14 cellular contexts compared by ENCODE assay signal in the genomic region with DNA sequence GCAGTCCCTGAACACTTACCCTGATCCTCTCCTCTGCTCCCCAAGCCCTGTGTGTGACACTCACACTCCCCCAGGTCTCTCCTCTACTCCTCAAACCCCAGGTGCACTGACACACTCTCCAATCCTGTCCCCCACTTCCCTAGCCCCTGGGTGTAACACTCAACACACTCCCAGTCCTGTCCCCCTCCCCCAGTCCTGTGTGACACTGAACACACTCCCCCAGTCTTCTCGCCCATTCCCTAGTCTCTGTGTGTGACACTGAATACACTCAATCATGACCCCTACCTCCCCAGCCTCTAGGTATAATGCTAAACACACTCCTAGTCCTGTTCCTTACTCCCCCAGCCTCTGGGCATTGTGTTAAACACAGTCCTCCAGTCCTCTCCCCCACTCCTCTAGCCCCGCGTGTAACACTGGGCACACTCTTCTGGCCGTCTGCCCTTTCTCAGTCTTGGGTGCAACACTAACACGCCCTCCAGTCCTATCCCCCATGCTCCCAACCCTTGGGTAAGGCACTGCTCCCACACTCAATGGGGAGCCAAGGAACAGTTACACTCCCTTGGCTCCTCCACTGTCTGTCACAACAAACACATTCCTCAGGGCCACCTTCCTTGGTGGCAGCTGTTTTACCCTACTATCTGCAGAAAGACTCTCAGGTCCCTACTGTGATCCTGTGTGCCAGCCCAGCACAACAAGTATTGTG.
A peak's percentile ranks its signal among the peaks of the same experiment; 100 is the strongest.
DNase-seq lines count a peak whose midpoint lies in the region; ATAC-seq and TF ChIP-seq lines count a peak whose summit lies in the region.
"Had no signal": no experiment of that assay in that cellular context is flagged by ENCODE, and none has a peak within 500 bp of the region (broad histone marks: within the 10 kb centered on the region; RNA-seq: fewer than 3 reads in every experiment).

No MANE protein-coding gene starts in this region.

- peaks cover 3% of the 10 kb centered on the region for H3K27me3 Mint-ChIP-seq in progenitor cell of endocrine pancreas

- TF ChIP-seq POLR2A in heart left ventricle (IDR thresholded peaks at IDR 0.05): no peak
- no peak for TF ChIP-seq POLR2A in gastroesophageal sphincter (IDR thresholded peaks at IDR 0.05)
- TF ChIP-seq POLR2A in transverse colon (IDR thresholded peaks at IDR 0.05): no peak

- no peaks in the 10 kb centered on the region for H3K9me3 Mint-ChIP-seq in progenitor cell of endocrine pancreas (ENCODE audit: low read depth)
- H3K9me3 Mint-ChIP-seq: activated B cell treated with CpG ODN at 0.5 μM for 24 hours had no signal

- no peak overlapping the region for H3K4me3 Mint-ChIP-seq in progenitor cell of endocrine pancreas (ENCODE audit: low read depth)
- H3K4me3 Mint-ChIP-seq: activated B cell treated with CpG ODN at 0.5 μM for 24 hours had no signal

- DNase-seq in heart left ventricle (no peak), Right ventricle myocardium inferior (ENCODE audit: missing footprints) (no peak), progenitor cell of endocrine pancreas (ENCODE audit: low spot score, unreplicated experiment) (no peak), transverse colon (no peak), GM03348 (ENCODE audit: low spot score) (no peak), amniotic stem cell (lab: John Stamatoyannopoulos, UW) (no peak), NAMALWA (ENCODE audit: low spot score) (no peak)
- DNase-seq: activated B cell treated with CpG ODN at 0.5 μM for 24 hours, KG1, lower lobe of right lung, NCI-H2081, retina, SW 1271 had no signal

- ATAC-seq in heart left ventricle: peak in 1 of 4 donors; percentile 6
- no peak for ATAC-seq in Right ventricle myocardium inferior
- ATAC-seq in gastroesophageal sphincter: no peak
- ATAC-seq: lower lobe of right lung had no signal

- TF ChIP-seq CTCF in heart left ventricle (IDR thresholded peaks at IDR 0.05): no peak
- no peak for TF ChIP-seq CTCF in gastroesophageal sphincter (IDR thresholded peaks at IDR 0.05)
- TF ChIP-seq CTCF in progenitor cell of endocrine pancreas (IDR thresholded peaks at IDR 0.05; ENCODE audit: unreplicated experiment): no peak
- TF ChIP-seq CTCF in transverse colon (IDR thresholded peaks at IDR 0.05): no peak

- H3K4me1 ChIP-seq in heart left ventricle: peaks cover 0 to 60% (median 32%) of the 10 kb centered on the region in 12 donors
- H3K4me1 ChIP-seq in gastroesophageal sphincter: peaks cover 0 to 64% (median 30%) of the 10 kb centered on the region in 3 donors
- H3K4me1 ChIP-seq in transverse colon: peaks cover 43 to 56% (median 52%) of the 10 kb centered on the region in 4 donors

- H3K4me3 ChIP-seq in heart left ventricle: no peak overlapping the region
- H3K4me3 ChIP-seq in gastroesophageal sphincter: no peak overlapping the region
- H3K4me3 ChIP-seq in transverse colon: no peak overlapping the region
- H3K4me3 ChIP-seq: lower lobe of right lung had no signal

- H3K9me3 ChIP-seq in heart left ventricle: no peaks in the 10 kb centered on the region
- H3K9me3 ChIP-seq in gastroesophageal sphincter: no peaks in the 10 kb centered on the region
- H3K9me3 ChIP-seq in transverse colon: no peaks in the 10 kb centered on the region
- H3K9me3 ChIP-seq: lower lobe of right lung had no signal

- TF ChIP-seq EP300 in gastroesophageal sphincter (IDR thresholded peaks at IDR 0.05) (no peak), transverse colon (IDR thresholded peaks at IDR 0.05; ENCODE audit: low read depth) (no peak)

- intact Hi-C loops in heart left ventricle (cut with DNase I): loop anchor here in 2 of 10 donors (5.0 kb wide), 2 partner anchors 33 to 37 kb away; no protein-coding TSS in a partner anchor
- intact Hi-C loops in Right ventricle myocardium inferior (cut with DNase I): no loop called here
- intact Hi-C loops in transverse colon (cut with DNase I; ENCODE audit: low total_unique reads): loop anchor here (5.0 kb wide), 1 partner anchor 82 kb away; the partner anchor contains the start of gene PKDCC

- H3K36me3 ChIP-seq in heart left ventricle (no peaks in the 10 kb centered on the region), gastroesophageal sphincter (no peaks in the 10 kb centered on the region), transverse colon (no peaks in the 10 kb centered on the region)
- H3K36me3 ChIP-seq: lower lobe of right lung had no signal

- WGBS in heart left ventricle, 4 donors: 88 to 93% (median 90%) methylated on average over 5 of the region's 5 CpGs
- WGBS in gastroesophageal sphincter (ENCODE audit: low coverage in 1 of 2), 2 donors: 73 to 88% methylated on average over 4 to 5 of the region's 5 CpGs
- WGBS in transverse colon (ENCODE audit: low coverage in 1 of 2), 2 donors: 88% methylated on average over 5 of the region's 5 CpGs; no CpG with 5 or more reads in 1 of the 2 donors

- peak overlapping the region; percentile 7 for H3K27ac Mint-ChIP-seq in progenitor cell of endocrine pancreas
- H3K27ac Mint-ChIP-seq: activated B cell treated with CpG ODN at 0.5 μM for 24 hours had no signal

- no peaks in the 10 kb centered on the region for H3K36me3 Mint-ChIP-seq in progenitor cell of endocrine pancreas (ENCODE audit: insufficient read depth)

- peak overlapping the region in 10 of 12 donors; percentile 7 to 88 (median 73) for H3K27ac ChIP-seq in heart left ventricle
- H3K27ac ChIP-seq in gastroesophageal sphincter: peak overlapping the region in 3 of 4 donors; percentile 75 to 81 (median 80)
- H3K27ac ChIP-seq in transverse colon: peak overlapping the region; percentile 67 to 82 (median 75)
- H3K27ac ChIP-seq: lower lobe of right lung had no signal

- H3K4me1 Mint-ChIP-seq in progenitor cell of endocrine pancreas (ENCODE audit: low read depth): peaks cover 53% of the 10 kb centered on the region
- H3K4me1 Mint-ChIP-seq: activated B cell treated with CpG ODN at 0.5 μM for 24 hours had no signal

- in situ Hi-C loops in transverse colon (cut with MboI; ENCODE audit: low pct_ligation_motif_present in 1 of 4, low pct_unique_long_range_greater_than_20kb in 1 of 4, low sequenced_read_pairs in 3 of 4): no loop called here

- no peaks in the 10 kb centered on the region for H3K27me3 ChIP-seq in heart left ventricle
- no peaks in the 10 kb centered on the region for H3K27me3 ChIP-seq in gastroesophageal sphincter
- no peaks in the 10 kb centered on the region for H3K27me3 ChIP-seq in transverse colon
